1 cellular context compared by ENCODE assay signal in genomic region chr16:69724981-69725479, GRCh38.
TF ChIP-seq lines count a peak whose summit lies in the region.

No MANE protein-coding gene starts in this region.

TF ChIP-seq in HepG2, 621 proteins besides CTCF, POLR2A, EP300 and RAD21 (continued from another document):
- TF ChIP-seq SNAPC4 (CRISPR knock-in tag; IDR thresholded peaks at IDR 0.05): peak; percentile 57; the same call in 1 of the 2 replicates
- no peak for TF ChIP-seq HOMEZ (CRISPR knock-in tag; IDR thresholded peaks at IDR 0.05; ENCODE audit: low read depth)
- TF ChIP-seq HMGA1 (CRISPR knock-in tag; conservative IDR thresholded peaks at IDR 0.05): no peak
- 0 out of 2 replicates have a peak, but pooled peaks have one; percentile 5 for TF ChIP-seq ZNF772 (CRISPR knock-in tag; IDR thresholded peaks at IDR 0.05)
- TF ChIP-seq MXD1 (CRISPR knock-in tag; IDR thresholded peaks at IDR 0.05): peak; percentile 48; the same call in 1 of the 2 replicates
- TF ChIP-seq CEBPB (IDR thresholded peaks at IDR 0.05; ENCODE audit: borderline replicate concordance, low read depth, low read length): no peak
- TF ChIP-seq TBL1XR1 (IDR thresholded peaks at IDR 0.05; ENCODE audit: borderline replicate concordance, low read length, partially characterized antibody): no peak
- TF ChIP-seq ZNF282 (IDR thresholded peaks at IDR 0.05; ENCODE audit: partially characterized antibody): no peak
- 0 out of 2 replicates have a peak, but pooled peaks have one; percentile 9 for TF ChIP-seq ATF7-NPFF (CRISPR knock-in tag; IDR thresholded peaks at IDR 0.05; ENCODE audit: low read depth)
- 0 out of 2 replicates have a peak, but pooled peaks have one; percentile 53 for TF ChIP-seq STAT6 (CRISPR knock-in tag; IDR thresholded peaks at IDR 0.05; ENCODE audit: borderline replicate concordance)
- no peak for TF ChIP-seq RERE (CRISPR knock-in tag; IDR thresholded peaks at IDR 0.05; ENCODE audit: low read depth)
- TF ChIP-seq ZNF562 (CRISPR knock-in tag; IDR thresholded peaks at IDR 0.05; ENCODE audit: borderline replicate concordance): no peak
- no peak for TF ChIP-seq ZNF546 (CRISPR knock-in tag; conservative IDR thresholded peaks at IDR 0.05)
- no peak for TF ChIP-seq SOX6 (IDR thresholded peaks at IDR 0.05)
- TF ChIP-seq SOX6 (CRISPR knock-in tag; IDR thresholded peaks at IDR 0.05): peak; percentile 22; the same call in 1 of the 2 replicates
- no peak for TF ChIP-seq ZNF432 (CRISPR knock-in tag; IDR thresholded peaks at IDR 0.05; ENCODE audit: borderline replicate concordance)
- TF ChIP-seq ZNF362 (CRISPR knock-in tag; IDR thresholded peaks at IDR 0.05; ENCODE audit: borderline replicate concordance): no peak
- 0 out of 2 replicates have a peak, but pooled peaks have one; percentile 44 for TF ChIP-seq CCDC6 (CRISPR knock-in tag; IDR thresholded peaks at IDR 0.05)
- peak; percentile 76 for TF ChIP-seq MED8 (CRISPR knock-in tag; IDR thresholded peaks at IDR 0.05; ENCODE audit: insufficient replicate concordance)
- no peak for TF ChIP-seq GABPB1 (CRISPR knock-in tag; IDR thresholded peaks at IDR 0.05)
- TF ChIP-seq MXD4 (CRISPR knock-in tag; IDR thresholded peaks at IDR 0.05): 0 out of 2 replicates have a peak, but pooled peaks have one; percentile 38
- peak; percentile 72; the same call in 1 of the 2 replicates for TF ChIP-seq POLR2G (IDR thresholded peaks at IDR 0.05; ENCODE audit: low read depth, low read length)
- TF ChIP-seq HNRNPK (IDR thresholded peaks at IDR 0.05; ENCODE audit: low read depth, low read length, poor library complexity, severe bottlenecking): no peak
- TF ChIP-seq NFKB2 (CRISPR knock-in tag; IDR thresholded peaks at IDR 0.05; ENCODE audit: borderline replicate concordance): no peak
- no peak for TF ChIP-seq BCLAF1 (IDR thresholded peaks at IDR 0.05)
- TF ChIP-seq IRX3 (CRISPR knock-in tag; IDR thresholded peaks at IDR 0.05; ENCODE audit: borderline replicate concordance, low read depth): no peak
- TF ChIP-seq PCBP2 (optimal IDR thresholded peaks at IDR 0.05; ENCODE audit: low read depth, low read length, poor library complexity, severe bottlenecking): no peak
